8 cellular contexts compared by ENCODE assay signal in the genomic region with DNA sequence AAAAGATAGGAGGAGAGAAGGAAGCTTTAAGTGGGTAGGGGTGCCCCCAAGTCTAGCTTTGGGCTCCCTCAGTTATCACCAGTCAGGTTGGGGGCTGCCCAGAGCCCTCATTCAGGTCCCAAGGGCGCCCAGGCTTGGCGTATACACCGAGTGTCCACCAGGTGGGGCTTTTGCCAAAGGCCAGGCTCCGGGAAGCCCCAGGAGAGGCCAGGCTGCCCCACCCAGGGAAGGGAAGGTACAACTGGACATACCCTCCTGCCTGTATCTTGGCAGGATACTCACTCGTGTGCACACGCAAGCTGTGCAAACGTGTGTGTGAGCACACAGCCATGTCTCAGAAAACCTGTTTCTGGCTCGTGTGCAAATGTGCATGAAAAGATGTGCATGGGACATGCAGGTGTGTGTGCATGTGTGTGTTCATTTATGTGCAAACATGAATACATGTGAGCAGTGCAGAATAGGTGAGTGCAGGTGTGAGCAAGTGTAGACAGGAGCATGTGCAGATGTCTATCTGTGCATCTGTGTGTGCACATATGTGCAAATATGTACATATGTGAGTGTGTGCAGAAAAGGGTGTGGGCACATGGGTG. TPM values are rescaled to one million over a fixed set of nuclear protein-coding genes. Genes with fewer than 3 reads are reported as not detected.
DNase-seq lines count a peak whose midpoint lies in the region; ATAC-seq lines count a peak whose summit lies in the region.

No MANE protein-coding gene starts in this region.

- DNase-seq in COLO829 (ENCODE audit: low spot score) = peak; percentile 70
- peak; percentile 58 for DNase-seq in HK-2 (ENCODE audit: unreplicated experiment)
- peak; percentile 74 for DNase-seq in SK-N-DZ (ENCODE audit: low spot score)
- DNase-seq in activated naive CD8-positive, alpha-beta T cell treated with anti-CD3 and anti-CD28 coated beads, Interleukin-2, amount 50 U/mL, for 16 hours (ENCODE audit: low read depth, low spot score) = peak; percentile 21
- DNase-seq in iPS-NIHi7 (ENCODE audit: extremely low spot score) = peak; percentile 91
- DNase-seq in stimulated activated CD4-positive, alpha-beta T cell treated with anti-CD3 and anti-CD28 coated beads, Interleukin-2, amount 100 ng/mL, for 48 hours = peak; percentile 45 to 53

- ATAC-seq in GM18909 (IDR thresholded peaks at IDR 0.05; ENCODE audit: poor library complexity, unreplicated experiment) = no peak
- ATAC-seq in HG03432 (IDR thresholded peaks at IDR 0.05; ENCODE audit: unreplicated experiment) = no peak

RNA-seq across cellular contexts. Expression of gene CUX2, which starts 9.7 kb away (rescaled TPM):
- polyA plus RNA-seq in SK-N-DZ (2014; cell fraction: cytosol; rRNA removed) = 7.8 and 8.0 TPM in 2 replicates
- polyA plus RNA-seq in SK-N-DZ (2014; cell fraction: nucleus; rRNA removed) = 4.2 and 11.8 TPM in 2 replicates

Comparison
In these comparisons a context has a peak if more than half of its experiments do, and no peak if none do; other contexts are left out.
1. DNase-seq: peak in every context shown above with its lines; median percentile 91 in iPS-NIHi7; 74 in SK-N-DZ; 70 in COLO829; 58 in HK-2; 49 in stimulated activated CD4-positive, alpha-beta T cell treated with anti-CD3 and anti-CD28 coated beads, Interleukin-2, amount 100 ng/mL, for 48 hours; 21 in activated naive CD8-positive, alpha-beta T cell treated with anti-CD3 and anti-CD28 coated beads, Interleukin-2, amount 50 U/mL, for 16 hours.